10 cellular contexts compared by ENCODE assay signal in the genomic region with DNA sequence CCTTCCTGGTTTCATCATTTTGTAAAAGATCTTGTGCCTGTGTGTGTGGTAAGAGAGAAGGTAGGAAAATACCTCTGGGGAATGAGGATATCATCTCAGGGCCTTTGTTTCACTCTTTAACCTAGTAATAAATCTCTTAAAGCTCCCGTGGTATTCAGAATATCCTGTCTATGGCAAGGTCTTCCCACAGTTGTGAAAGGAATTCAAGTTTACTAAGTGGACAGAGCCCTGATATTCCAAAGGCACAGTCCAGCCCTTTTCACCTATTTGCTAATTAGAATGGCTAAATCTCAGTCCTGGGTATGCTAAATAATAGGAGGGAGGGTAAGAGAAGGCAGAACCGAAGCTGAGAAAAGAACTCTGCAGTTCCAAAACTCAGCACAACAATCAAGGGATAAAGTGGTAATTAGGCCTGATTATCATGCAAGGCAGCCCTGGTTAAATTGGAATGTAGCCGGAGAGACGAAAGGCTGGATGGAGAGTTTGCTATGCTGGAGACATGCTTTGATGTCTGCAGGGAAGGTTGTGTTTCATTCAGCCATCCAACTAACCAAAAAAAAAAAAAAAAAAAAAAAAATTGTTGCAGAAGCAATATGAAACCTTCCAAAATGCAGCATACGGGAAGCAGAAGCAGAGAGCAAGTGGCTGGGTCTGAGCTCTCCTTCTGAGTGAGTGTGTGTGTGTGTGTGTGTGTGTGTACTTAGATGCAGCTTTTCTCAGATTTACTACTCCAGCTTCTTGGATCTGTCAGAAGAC. TPM values are rescaled to one million over a fixed set of nuclear protein-coding genes. Genes with fewer than 3 reads are reported as not detected.
DNase-seq lines count a peak whose midpoint lies in the region; ATAC-seq, FAIRE-seq and TF ChIP-seq lines count a peak whose summit lies in the region.
"Had no signal": no experiment of that assay in that cellular context is flagged by ENCODE, and none has a peak within 500 bp of the region (broad histone marks: within the 10 kb centered on the region; RNA-seq: fewer than 3 reads in every experiment).

No MANE protein-coding gene starts in this region.

- no peak overlapping the region for H3K4me3 ChIP-seq in OCI-LY7 (ENCODE audit: low read depth, low read length, poor library complexity, severe bottlenecking)
- H3K4me3 ChIP-seq in esophagus squamous epithelium: no peak overlapping the region
- no peak overlapping the region for H3K4me3 ChIP-seq in rectal smooth muscle tissue (ENCODE audit: low read length)
- H3K4me3 ChIP-seq: right lobe of liver had no signal

- H3K9me3 ChIP-seq in OCI-LY7 (ENCODE audit: low read length) (no peaks in the 10 kb centered on the region), esophagus squamous epithelium (no peaks in the 10 kb centered on the region)
- H3K9me3 ChIP-seq: right lobe of liver had no signal

- no TSS peak for BruUV-seq in OCI-LY7 (replicated peaks; lab: Mats Ljungman, UMichigan)

- intact Hi-C loops in OCI-LY7 (cut with micrococcal nuclease; ENCODE audit: unreplicated experiment): no loop called here
- intact Hi-C loops in esophagus squamous epithelium (cut with DNase I): no loop called here

- H3K79me2 ChIP-seq in OCI-LY7 (ENCODE audit: insufficient read depth, low read depth, low read length): no peaks in the 10 kb centered on the region

- no peaks in the 10 kb centered on the region for H3K27me3 Mint-ChIP-seq in activated naive CD8-positive, alpha-beta T cell treated with anti-CD3 and anti-CD28 coated beads, Interleukin-2, amount 50 U/mL, for 24 hours

- FAIRE-seq in GM19239 (lab: Jason Lieb, UNC) (peak; percentile 21), RCC 7860 (lab: Jason Lieb, UNC) (no peak)

- H3K9ac ChIP-seq in rectal smooth muscle tissue (ENCODE audit: low read length): no peak overlapping the region

- DNase-seq in GM19239 (ENCODE audit: insufficient read length, low spot score): no peak
- DNase-seq in OCI-LY7 (ENCODE audit: low spot score): peak; percentile 25
- no peak for DNase-seq in esophagus squamous epithelium (lab: John Stamatoyannopoulos, UW)
- no peak for DNase-seq in activated effector memory CD4-positive, alpha-beta T cell treated with Interleukin-2 at 50 U/mL for 16 hours
- DNase-seq in activated naive CD8-positive, alpha-beta T cell treated with anti-CD3 and anti-CD28 coated beads, Interleukin-2, amount 50 U/mL, for 24 hours: no peak
- no peak for DNase-seq in RCC 7860 (ENCODE audit: low spot score)
- DNase-seq: NK-92 treated with Interleukin-12 subunit alpha and Interleukin-12 subunit beta, amount 100 ng/mL, for 24 hours had no signal

- 62 to 69% methylated on average over 5 of the region's 5 CpGs for WGBS in esophagus squamous epithelium, 2 donors

- TF ChIP-seq CTCF in OCI-LY7 (conservative IDR thresholded peaks at IDR 0.05; ENCODE audit: low read length) (no peak), esophagus squamous epithelium (IDR thresholded peaks at IDR 0.05) (no peak)

- H3K4me1 Mint-ChIP-seq in activated naive CD8-positive, alpha-beta T cell treated with anti-CD3 and anti-CD28 coated beads, Interleukin-2, amount 50 U/mL, for 24 hours: peaks cover 43% of the 10 kb centered on the region

- H4K20me1 ChIP-seq in OCI-LY7 (ENCODE audit: insufficient read depth, low read length): no peaks in the 10 kb centered on the region

- no peak overlapping the region for H3K27ac Mint-ChIP-seq in activated naive CD8-positive, alpha-beta T cell treated with anti-CD3 and anti-CD28 coated beads, Interleukin-2, amount 50 U/mL, for 24 hours

- no peaks in the 10 kb centered on the region for H3K36me3 Mint-ChIP-seq in activated naive CD8-positive, alpha-beta T cell treated with anti-CD3 and anti-CD28 coated beads, Interleukin-2, amount 50 U/mL, for 24 hours (ENCODE audit: low read depth)

- ATAC-seq in activated naive CD8-positive, alpha-beta T cell treated with anti-CD3 and anti-CD28 coated beads, Interleukin-2, amount 50 U/mL, for 24 hours: no peak
- no peak for ATAC-seq in GM19467 (IDR thresholded peaks at IDR 0.05; ENCODE audit: unreplicated experiment)
- ATAC-seq: right lobe of liver had no signal

- CTCF ChIA-PET in OCI-LY7 (lab: Charles Lee; ENCODE audit: unreplicated experiment): interaction anchor here (0.8 kb wide), 1 partner anchor 11 kb away, joined by 3 read pairs; no protein-coding TSS in a partner anchor

- no peaks in the 10 kb centered on the region for H3K9me2 ChIP-seq in OCI-LY7 (ENCODE audit: insufficient read depth, low read length)

- TF ChIP-seq POLR2A in esophagus squamous epithelium (IDR thresholded peaks at IDR 0.05): no peak

- H3K4me2 ChIP-seq in OCI-LY7 (ENCODE audit: low read length): peak overlapping the region; percentile 21; the same call in 1 of the 2 replicates

- H3K27ac ChIP-seq in OCI-LY7 (ENCODE audit: low read depth, low read length, poor library complexity, severe bottlenecking): no peak overlapping the region
- peak overlapping the region; percentile 45 to 79 (median 72) for H3K27ac ChIP-seq in esophagus squamous epithelium
- peak overlapping the region; percentile 78 for H3K27ac ChIP-seq in rectal smooth muscle tissue (ENCODE audit: low read depth, low read length)
- H3K27ac ChIP-seq: right lobe of liver had no signal

- POLR2A ChIA-PET in OCI-LY7 (lab: Charles Lee): interaction anchor here (0.7 to 1.2 kb wide), 3 partner anchors 11 to 632 kb away, joined by 3 to 8 read pairs (median 4); no protein-coding TSS in a partner anchor

- H3K27me3 ChIP-seq in esophagus squamous epithelium (no peaks in the 10 kb centered on the region), rectal smooth muscle tissue (ENCODE audit: control insufficient read depth, insufficient read depth, low read length) (no peaks in the 10 kb centered on the region)
- H3K27me3 ChIP-seq: right lobe of liver had no signal

- H2AFZ ChIP-seq in OCI-LY7 (ENCODE audit: low read length): peak overlapping the region; percentile 71

- H3K4me1 ChIP-seq in OCI-LY7 (ENCODE audit: insufficient read depth, low read length, poor library complexity, severe bottlenecking) (peaks cover 15% of the 10 kb centered on the region), esophagus squamous epithelium (peaks cover 0 to 41% (median 15%) of the 10 kb centered on the region in 3 donors), rectal smooth muscle tissue (ENCODE audit: control insufficient read depth, insufficient read depth, low read length) (peaks cover 29% of the 10 kb centered on the region)

- no peaks in the 10 kb centered on the region for H3K9me3 Mint-ChIP-seq in activated naive CD8-positive, alpha-beta T cell treated with anti-CD3 and anti-CD28 coated beads, Interleukin-2, amount 50 U/mL, for 24 hours

- no peak overlapping the region for H3K4me3 Mint-ChIP-seq in activated naive CD8-positive, alpha-beta T cell treated with anti-CD3 and anti-CD28 coated beads, Interleukin-2, amount 50 U/mL, for 24 hours

- H3K36me3 ChIP-seq in OCI-LY7 (ENCODE audit: insufficient read depth, low read length) (no peaks in the 10 kb centered on the region), esophagus squamous epithelium (no peaks in the 10 kb centered on the region), rectal smooth muscle tissue (ENCODE audit: control insufficient read depth, insufficient read depth, low read length) (no peaks in the 10 kb centered on the region)
- H3K36me3 ChIP-seq: right lobe of liver had no signal

RNA-seq across cellular contexts. Expression of gene PIM1, which starts 28.5 kb away (rescaled TPM):
- total RNA-seq in OCI-LY7 (2014; rRNA removed; shearing (Covaris generic)): 27.4 and 31.4 TPM in 2 replicates
- total RNA-seq in OCI-LY7 (2022) (24.7 and 35.8 TPM in 2 replicates), esophagus squamous epithelium (100 to 1,000 TPM in 2 of 4 donors, 10 to 100 TPM in 2; 57.3 to 206 (median 96.6) TPM)
